ENCODE assay signal across 1 cellular context in the genomic region with DNA sequence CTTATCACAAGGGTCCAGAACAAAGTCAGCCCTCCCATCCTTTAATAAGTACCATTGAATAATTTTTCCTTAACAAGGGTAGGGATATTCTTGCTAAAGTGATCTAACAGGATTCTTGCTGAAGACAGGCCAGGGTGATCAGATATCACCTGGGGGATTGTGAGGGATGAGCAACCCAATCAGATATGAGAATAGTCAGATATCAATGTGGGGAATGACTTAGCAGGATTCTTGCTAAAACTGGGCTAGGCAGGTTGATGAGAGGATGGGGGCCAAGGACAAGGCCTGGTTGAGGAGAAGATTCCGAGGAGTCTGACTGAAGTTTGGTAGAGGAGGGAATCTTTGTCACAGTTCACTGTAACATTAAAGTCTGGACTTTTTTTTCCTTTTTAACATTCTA.
TF ChIP-seq lines count a peak whose summit lies in the region.

No MANE protein-coding gene starts in this region.

TF ChIP-seq in K562, 482 proteins besides CTCF, POLR2A, EP300 and RAD21:
- peak; percentile 68 for TF ChIP-seq NFE2 (IDR thresholded peaks at IDR 0.05; ENCODE audit: low read depth)
- TF ChIP-seq ZNF175 (CRISPR knock-in tag; IDR thresholded peaks at IDR 0.05; ENCODE audit: low read depth), result no peak
TF ChIP-seq in K562: peak in this region for 1.
